In the genomic region with DNA sequence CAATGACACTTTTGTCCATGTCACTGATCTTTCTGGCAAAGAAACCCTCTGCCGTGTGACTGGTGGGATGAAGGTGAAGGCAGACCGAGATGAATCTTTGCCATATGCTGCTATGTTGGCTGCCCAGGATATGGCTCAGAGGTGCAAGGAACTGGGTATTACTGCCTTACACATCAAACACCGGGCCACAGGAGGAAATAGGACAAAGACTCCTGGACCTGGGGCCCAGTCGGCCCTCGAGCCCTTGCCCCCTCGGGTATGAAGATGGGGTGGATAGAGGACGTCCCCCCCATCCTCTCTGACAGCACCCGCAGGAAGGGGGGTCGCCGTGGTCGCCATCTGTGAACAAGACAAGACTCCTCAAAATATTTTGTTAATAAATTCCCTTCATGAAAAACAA, we compare ENCODE assay signal across 20 cellular contexts. TPM values are rescaled to one million over a fixed set of nuclear protein-coding genes. Genes with fewer than 3 reads are reported as not detected.
"Had no signal": no experiment of that assay in that cellular context is flagged by ENCODE, and none has a peak within 500 bp of the region (broad histone marks: within the 10 kb centered on the region; RNA-seq: fewer than 3 reads in every experiment).

No MANE protein-coding gene starts in this region.

- ATAC-seq: naive thymus-derived CD4-positive, alpha-beta T cell; stimulated activated naive B cell treated with anti-CD40 and anti-IgM and Interleukin-4, amounts not matched to agents 10 μg/mL and 1 μg/mL and 100 μg/mL, for 72 hours had no signal

- H3K36me3 Mint-ChIP-seq: naive thymus-derived CD4-positive, alpha-beta T cell had no signal

- H3K27ac ChIP-seq: coronary artery, esophagus squamous epithelium, prostate gland, right atrium auricular region, sigmoid colon, thyroid gland had no signal

- H3K27me3 ChIP-seq: esophagus squamous epithelium, right atrium auricular region, sigmoid colon, thyroid gland had no signal

- H3K9me3 ChIP-seq: esophagus squamous epithelium, prostate gland, right atrium auricular region, sigmoid colon, thyroid gland had no signal

- H3K27me3 Mint-ChIP-seq: type B pancreatic cell had no signal

- H3K27ac Mint-ChIP-seq: naive thymus-derived CD4-positive, alpha-beta T cell; nephron; stimulated activated naive B cell treated with anti-CD40 and anti-IgM and Interleukin-4, amounts not matched to agents 10 μg/mL and 1 μg/mL and 100 μg/mL, for 72 hours; stimulated activated naive CD8-positive, alpha-beta T cell treated with anti-CD3 and anti-CD28 coated beads, Interleukin-15, Interleukin-2, amounts not matched to agents 100 ng/mL and 50 ng/mL, for 24 hours; type B pancreatic cell had no signal

- H3K36me3 ChIP-seq: esophagus squamous epithelium, prostate gland, right atrium auricular region, sigmoid colon, thyroid gland had no signal

- H3K9me3 Mint-ChIP-seq: nephron; stimulated activated naive B cell treated with anti-CD40 and anti-IgM and Interleukin-4, amounts not matched to agents 10 μg/mL and 1 μg/mL and 100 μg/mL, for 72 hours; stimulated activated naive CD8-positive, alpha-beta T cell treated with anti-CD3 and anti-CD28 coated beads, Interleukin-15, Interleukin-2, amounts not matched to agents 100 ng/mL and 50 ng/mL, for 24 hours had no signal

- H3K4me3 Mint-ChIP-seq: naive thymus-derived CD4-positive, alpha-beta T cell; nephron; stimulated activated naive B cell treated with anti-CD40 and anti-IgM and Interleukin-4, amounts not matched to agents 10 μg/mL and 1 μg/mL and 100 μg/mL, for 72 hours; stimulated activated naive CD8-positive, alpha-beta T cell treated with anti-CD3 and anti-CD28 coated beads, Interleukin-15, Interleukin-2, amounts not matched to agents 100 ng/mL and 50 ng/mL, for 24 hours; type B pancreatic cell had no signal

- H3K4me1 ChIP-seq: prostate gland, right atrium auricular region had no signal

- H3K4me3 ChIP-seq: coronary artery, esophagus squamous epithelium, lung, prostate gland, right atrium auricular region, sigmoid colon, thyroid gland had no signal

- DNase-seq: dermis blood vessel endothelial cell; effector memory CD4-positive, alpha-beta T cell; erythroblast; esophagus squamous epithelium; foreskin melanocyte; hypothalamus; mesenchymal stem cell; midbrain; naive thymus-derived CD4-positive, alpha-beta T cell; nucleus accumbens; sigmoid colon; stimulated activated naive B cell treated with anti-CD40 and anti-IgM and Interleukin-4, amounts not matched to agents 10 μg/mL and 1 μg/mL and 100 μg/mL, for 72 hours; thyroid gland had no signal

RNA-seq across cellular contexts. Expression of a gene that starts 12.0 kb away (rescaled TPM):
- total RNA-seq: naive thymus-derived CD4-positive, alpha-beta T cell had no signal
